Comparison of ENCODE assay signal across 13 cellular contexts in genomic region chr2:140639628-140640027, GRCh38.
DNase-seq lines count a peak whose midpoint lies in the region; ATAC-seq, FAIRE-seq and TF ChIP-seq lines count a peak whose summit lies in the region.
"Had no signal": no experiment of that assay in that cellular context is flagged by ENCODE, and none has a peak within 500 bp of the region (broad histone marks: within the 10 kb centered on the region; RNA-seq: fewer than 3 reads in every experiment).

No MANE protein-coding gene starts in this region.

- no peak for TF ChIP-seq CTCF in GM10248 (IDR thresholded peaks at IDR 0.05; ENCODE audit: control extremely low read depth, extremely low read depth, low read depth, missing control alignments)
- no peak for TF ChIP-seq CTCF in pancreas (IDR thresholded peaks at IDR 0.05)
- no peak for TF ChIP-seq CTCF in ascending aorta (IDR thresholded peaks at IDR 0.05)

- no peaks in the 10 kb centered on the region for H3K36me3 ChIP-seq in pancreas
- no peaks in the 10 kb centered on the region for H3K36me3 ChIP-seq in ascending aorta

- H3K4me3 ChIP-seq in pancreas (no peak overlapping the region), ascending aorta (no peak overlapping the region)
- H3K4me3 ChIP-seq: SK-N-MC, smooth muscle cell had no signal

- DNase-seq in GM10248 (ENCODE audit: extremely low spot score), result peak; percentile 20
- DNase-seq in KBM-7, result peak; percentile 10
- DNase-seq in NCI-H69 (lab: John Stamatoyannopoulos, UW), result no peak
- DNase-seq in pancreas, result no peak
- no peak for DNase-seq in activated T-cell treated with anti-CD3 and anti-CD28 coated beads, Interleukin-2, amount 50 U/mL, for 48 hours
- no peak for DNase-seq in ascending aorta (ENCODE audit: low spot score in 2 of 2)
- DNase-seq: activated CD4-positive, alpha-beta T cell treated with anti-CD3 and anti-CD28 coated beads for 36 hours; activated naive CD4-positive, alpha-beta T cell; Caco-2 had no signal

- no peaks in the 10 kb centered on the region for H3K4me1 ChIP-seq in pancreas
- no peaks in the 10 kb centered on the region for H3K4me1 ChIP-seq in ascending aorta
- H3K4me1 ChIP-seq: Caco-2 had no signal

- intact Hi-C loops in pancreas (cut with DNase I), result no loop called here
- intact Hi-C loops in ascending aorta (cut with DNase I), result no loop called here

- peak; percentile 92 for ATAC-seq in GM19395 (IDR thresholded peaks at IDR 0.05; ENCODE audit: unreplicated experiment)
- ATAC-seq in HG02852 (IDR thresholded peaks at IDR 0.05; ENCODE audit: unreplicated experiment), result peak; percentile 88
- no peak for ATAC-seq in pancreas
- ATAC-seq: activated CD4-positive, alpha-beta T cell treated with anti-CD3 and anti-CD28 coated beads for 36 hours had no signal

- no peak overlapping the region for H3K27ac ChIP-seq in pancreas
- H3K27ac ChIP-seq in ascending aorta, result no peak overlapping the region
- H3K27ac ChIP-seq: SK-N-MC had no signal

- FAIRE-seq in pancreas (lab: Jason Lieb, UNC), result no peak

- 55 to 68% methylated on average over 3 of the region's 3 CpGs for WGBS in pancreas, 2 donors

- H3K27me3 ChIP-seq in pancreas (no peaks in the 10 kb centered on the region), ascending aorta (no peaks in the 10 kb centered on the region)

- H3K9me3 ChIP-seq in pancreas, result no peaks in the 10 kb centered on the region
- H3K9me3 ChIP-seq in ascending aorta, result no peaks in the 10 kb centered on the region
- H3K9me3 ChIP-seq: Caco-2 had no signal

- in situ Hi-C loops in KBM-7 (cut with MboI; ENCODE audit: low pct_unique_long_range_greater_than_20kb, low sequenced_read_pairs), result no loop called here

- POLR2A ChIA-PET in GM10248 (lab: Yijun Ruan, JAX), result no interaction called here

- CTCF ChIA-PET in GM10248 (lab: Yijun Ruan, JAX), result no interaction called here

Comparison
In these comparisons a context has a peak if more than half of its experiments do, and no peak if none do; other contexts are left out.
1. DNase-seq: peak in GM10248 (single experiment) and KBM-7 (single experiment); none in NCI-H69 (single experiment), pancreas (0 of 6), activated T-cell treated with anti-CD3 and anti-CD28 coated beads, Interleukin-2, amount 50 U/mL, for 48 hours (0 of 2) and ascending aorta (0 of 2).
2. ATAC-seq: peak in GM19395 (single experiment) and HG02852 (single experiment); none in pancreas (0 of 4).